ENCODE assay signal across 8 cellular contexts in genomic region chr1:206256935-206257334, GRCh38. TPM values are rescaled to one million over a fixed set of nuclear protein-coding genes. Genes with fewer than 3 reads are reported as not detected.
A peak's percentile ranks its signal among the peaks of the same experiment; 100 is the strongest.
DNase-seq lines count a peak whose midpoint lies in the region; ATAC-seq and TF ChIP-seq lines count a peak whose summit lies in the region.
"Not testable (repeated sequence)": the region's sequence is repeated elsewhere in the genome, so short reads cannot be mapped to it uniquely, and the experiment has no call there.

No MANE protein-coding gene starts in this region.

- H3K27ac Mint-ChIP-seq in activated CD8-positive, alpha-beta T cell treated with anti-CD3 and anti-CD28 coated beads, Interleukin-2, amount 10 ng/mL, durations not matched to agents 7 days and 5 days; natural killer cell treated with Interleukin-12 subunit alpha and Interleukin-12 subunit beta and Interleukin-15 and Interleukin-18, amount 100 ng/mL, for 72 hours: not testable (repeated sequence)

- not testable (repeated sequence) for H3K36me3 Mint-ChIP-seq in activated CD8-positive, alpha-beta T cell treated with anti-CD3 and anti-CD28 coated beads, Interleukin-2, amount 10 ng/mL, durations not matched to agents 7 days and 5 days (ENCODE audit: low read depth); natural killer cell treated with Interleukin-12 subunit alpha and Interleukin-12 subunit beta and Interleukin-15 and Interleukin-18, amount 100 ng/mL, for 72 hours

- DNase-seq in activated CD8-positive, alpha-beta T cell treated with anti-CD3 and anti-CD28 coated beads, Interleukin-2, amount 10 ng/mL, durations not matched to agents 7 days and 5 days; natural killer cell treated with Interleukin-12 subunit alpha and Interleukin-12 subunit beta and Interleukin-15 and Interleukin-18, amount 100 ng/mL, for 72 hours (ENCODE audit: low spot score): not testable (repeated sequence)

- not testable (repeated sequence) for H3K9me3 Mint-ChIP-seq in activated CD8-positive, alpha-beta T cell treated with anti-CD3 and anti-CD28 coated beads, Interleukin-2, amount 10 ng/mL, durations not matched to agents 7 days and 5 days (ENCODE audit: insufficient read depth); natural killer cell treated with Interleukin-12 subunit alpha and Interleukin-12 subunit beta and Interleukin-15 and Interleukin-18, amount 100 ng/mL, for 72 hours

- not testable (repeated sequence) for H3K4me3 Mint-ChIP-seq in activated CD8-positive, alpha-beta T cell treated with anti-CD3 and anti-CD28 coated beads, Interleukin-2, amount 10 ng/mL, durations not matched to agents 7 days and 5 days; natural killer cell treated with Interleukin-12 subunit alpha and Interleukin-12 subunit beta and Interleukin-15 and Interleukin-18, amount 100 ng/mL, for 72 hours

- TF ChIP-seq POLR2A in GM18505 (IDR thresholded peaks at IDR 0.05; ENCODE audit: borderline replicate concordance, extremely low read depth, insufficient read depth, insufficient read length): not testable (repeated sequence)

- ATAC-seq in GM18505 (IDR thresholded peaks at IDR 0.05; ENCODE audit: unreplicated experiment) (peak; percentile 95), GM19043 (IDR thresholded peaks at IDR 0.05; ENCODE audit: low read depth, unreplicated experiment) (peak; percentile 79), GM21423 (IDR thresholded peaks at IDR 0.05; ENCODE audit: unreplicated experiment) (peak; percentile 86), HG02678 (IDR thresholded peaks at IDR 0.05; ENCODE audit: unreplicated experiment) (peak; percentile 95), HG03095 (IDR thresholded peaks at IDR 0.05; ENCODE audit: unreplicated experiment) (peak; percentile 72), HG03520 (IDR thresholded peaks at IDR 0.05; ENCODE audit: unreplicated experiment) (peak; percentile 90)
- ATAC-seq in activated CD8-positive, alpha-beta T cell treated with anti-CD3 and anti-CD28 coated beads, Interleukin-2, amount 10 ng/mL, durations not matched to agents 7 days and 5 days: peak; percentile 64
- ATAC-seq in natural killer cell treated with Interleukin-12 subunit alpha and Interleukin-12 subunit beta and Interleukin-15 and Interleukin-18, amount 100 ng/mL, for 72 hours: peak; percentile 92 to 94

- H3K4me1 Mint-ChIP-seq in activated CD8-positive, alpha-beta T cell treated with anti-CD3 and anti-CD28 coated beads, Interleukin-2, amount 10 ng/mL, durations not matched to agents 7 days and 5 days (ENCODE audit: low read depth); natural killer cell treated with Interleukin-12 subunit alpha and Interleukin-12 subunit beta and Interleukin-15 and Interleukin-18, amount 100 ng/mL, for 72 hours (ENCODE audit: low read depth in 2 of 2): not testable (repeated sequence)

- POLR2A ChIA-PET in activated CD8-positive, alpha-beta T cell treated with anti-CD3 and anti-CD28 coated beads, Interleukin-2, amount 10 ng/mL, durations not matched to agents 7 days and 5 days (lab: Charles Lee): not testable (repeated sequence)

- CTCF ChIA-PET in activated CD8-positive, alpha-beta T cell treated with anti-CD3 and anti-CD28 coated beads, Interleukin-2, amount 10 ng/mL, durations not matched to agents 7 days and 5 days (lab: Charles Lee): not testable (repeated sequence)

- not testable (repeated sequence) for H3K27me3 Mint-ChIP-seq in activated CD8-positive, alpha-beta T cell treated with anti-CD3 and anti-CD28 coated beads, Interleukin-2, amount 10 ng/mL, durations not matched to agents 7 days and 5 days (ENCODE audit: low read depth); natural killer cell treated with Interleukin-12 subunit alpha and Interleukin-12 subunit beta and Interleukin-15 and Interleukin-18, amount 100 ng/mL, for 72 hours

RNA-seq across cellular contexts. Expression of gene SRGAP2, which starts 53.6 kb away (rescaled TPM):
- total RNA-seq in activated CD8-positive, alpha-beta T cell treated with anti-CD3 and anti-CD28 coated beads, Interleukin-2, amount 10 ng/mL, durations not matched to agents 7 days and 5 days: 100 to 1,000 TPM in 1 of 2 experiments, 10 to 100 TPM in 1; 98.2 to 105 TPM
- 100 to 1,000 TPM; 178 to 237 TPM for total RNA-seq in natural killer cell treated with Interleukin-12 subunit alpha and Interleukin-12 subunit beta and Interleukin-15 and Interleukin-18, amount 100 ng/mL, for 72 hours

RNA-seq across cellular contexts. Expression of gene FAM72A, which starts 54.3 kb away (rescaled TPM):
- total RNA-seq in activated CD8-positive, alpha-beta T cell treated with anti-CD3 and anti-CD28 coated beads, Interleukin-2, amount 10 ng/mL, durations not matched to agents 7 days and 5 days: 10 to 100 TPM; 30.0 to 30.4 TPM
- 10 to 100 TPM; 21.0 to 33.9 TPM for total RNA-seq in natural killer cell treated with Interleukin-12 subunit alpha and Interleukin-12 subunit beta and Interleukin-15 and Interleukin-18, amount 100 ng/mL, for 72 hours
